In genomic region chr5:141822134-141822533, GRCh38 we compare ENCODE assay signal across 11 cellular contexts. TPM values are rescaled to one million over a fixed set of nuclear protein-coding genes. Genes with fewer than 3 reads are reported as not detected.
DNase-seq lines count a peak whose midpoint lies in the region; ATAC-seq and TF ChIP-seq lines count a peak whose summit lies in the region.
"Had no signal": no experiment of that assay in that cellular context is flagged by ENCODE, and none has a peak within 500 bp of the region (broad histone marks: within the 10 kb centered on the region; RNA-seq: fewer than 3 reads in every experiment).

No MANE protein-coding gene starts in this region.

- H3K4me2 ChIP-seq in H9 (ENCODE audit: insufficient read depth, insufficient read length, low read length) = no peak overlapping the region

- no peak overlapping the region for H3K9ac ChIP-seq in H9 (ENCODE audit: extremely low read depth, insufficient read length, low read length)
- H3K9ac ChIP-seq in stomach smooth muscle (ENCODE audit: low read length in 2 of 2) = no peak overlapping the region

- H3K4ac ChIP-seq in H9 (ENCODE audit: low read depth, low read length) = no peak overlapping the region

- H3K27ac ChIP-seq in H9 (ENCODE audit: insufficient read length, low read depth, low read length) = no peak overlapping the region
- H3K27ac ChIP-seq in angular gyrus (ENCODE audit: low read depth, low read length) = peak overlapping the region; percentile 68
- H3K27ac ChIP-seq in left ventricle myocardium inferior (replicated peaks) = peak overlapping the region; percentile 77
- H3K27ac ChIP-seq in stomach smooth muscle (ENCODE audit: low read length) = peak overlapping the region; percentile 31
- no peak overlapping the region for H3K27ac ChIP-seq in ovary

- H3K4me1 ChIP-seq in H9 (ENCODE audit: insufficient read depth, low read length) = peaks cover 3% of the 10 kb centered on the region; the same call in 1 of the 2 replicates
- H3K4me1 ChIP-seq in left ventricle myocardium inferior = peaks cover 44% of the 10 kb centered on the region
- H3K4me1 ChIP-seq in stomach smooth muscle (ENCODE audit: control insufficient read depth, insufficient read depth, low read length) = no peaks in the 10 kb centered on the region
- no peaks in the 10 kb centered on the region for H3K4me1 ChIP-seq in ovary (ENCODE audit: insufficient read depth)

- intact Hi-C loops in left ventricle myocardium inferior (cut with micrococcal nuclease) (no loop called here), ovary (cut with DNase I) (loop anchor here in 1 of 4 donors (5.0 kb wide), 1 partner anchor 55 kb away; the partner anchor contains the start of gene PCDH1)

- no peak overlapping the region for H3K23ac ChIP-seq in H9 (ENCODE audit: insufficient read length, low read depth, low read length)

- no peaks in the 10 kb centered on the region for H3K23me2 ChIP-seq in H9 (ENCODE audit: insufficient read length, low read depth, low read length, poor library complexity, severe bottlenecking)

- no peak for ATAC-seq in GM21737 (IDR thresholded peaks at IDR 0.05; ENCODE audit: unreplicated experiment)
- ATAC-seq in T-cell (replicated peaks in 1 of 4) = no peak
- no peak for ATAC-seq in HG03565 (IDR thresholded peaks at IDR 0.05; ENCODE audit: unreplicated experiment)

- H2AFZ ChIP-seq in H9 (ENCODE audit: low read length) = no peak overlapping the region

- H3K27me3 Mint-ChIP-seq in H9 (ENCODE audit: low read depth) (no peaks in the 10 kb centered on the region; the same call in 1 of the 2 replicates), T-cell (peaks cover 12 to 27% of the 10 kb centered on the region in 2 donors)

- CTCF ChIA-PET in T-cell (lab: Charles Lee) = no interaction called here

- no peak for TF ChIP-seq POLR2A in ovary (IDR thresholded peaks at IDR 0.05)

- peaks cover 69 to 82% of the 10 kb centered on the region in 2 experiments for H3K4me1 Mint-ChIP-seq in H9
- H3K4me1 Mint-ChIP-seq in T-cell = no peaks in the 10 kb centered on the region

- no peak overlapping the region for H3T11ph ChIP-seq in H9 (ENCODE audit: low read length)

- peak overlapping the region in 1 of 3 experiments; percentile 36; a peak in 3 of 7 replicates for H3K27ac Mint-ChIP-seq in H9
- no peak overlapping the region for H3K27ac Mint-ChIP-seq in T-cell

- H2BK120ac ChIP-seq in H9 (ENCODE audit: low read depth, low read length, poor library complexity, severe bottlenecking) = no peak overlapping the region

- no peak for TF ChIP-seq EP300 in ovary (IDR thresholded peaks at IDR 0.05)

- WGBS in H9 (ENCODE audit: extremely low coverage, insufficient read length, low lambda C conversion rate) = no CpG with 5 or more reads among the region's 2 CpGs
- WGBS in ovary, 3 donors = 13 to 22% (median 14%) methylated on average over 2 of the region's 2 CpGs

- H3K4me3 Mint-ChIP-seq in H9 (no peak overlapping the region), T-cell (no peak overlapping the region)

- DNase-seq in H9 (no peak), left ventricle myocardium inferior (peak; percentile 35), T-cell (no peak), ovary (no peak)
- DNase-seq: effector CD4-positive, alpha-beta T cell; SHP77 treated with DMSO at 0.1 percent for 48 hours; stimulated activated CD4-positive, alpha-beta T cell treated with anti-CD3 and anti-CD28 coated beads, Interleukin-2, amount 100 ng/mL, for 24 hours had no signal

- no peak overlapping the region for H3K14ac ChIP-seq in H9 (ENCODE audit: insufficient read depth, low read length)

- peak overlapping the region; percentile 59 for H2BK12ac ChIP-seq in H9 (ENCODE audit: insufficient read length, low read depth, low read length)

- no peak overlapping the region for H3K18ac ChIP-seq in H9 (ENCODE audit: insufficient read length, low read depth, low read length)

- H4K91ac ChIP-seq in H9 (ENCODE audit: insufficient read length, low read depth, low read length) = no peak overlapping the region

- no peaks in the 10 kb centered on the region for H3K27me3 ChIP-seq in H9 (ENCODE audit: insufficient read depth, low read length)
- peaks cover 52% of the 10 kb centered on the region for H3K27me3 ChIP-seq in left ventricle myocardium inferior (ENCODE audit: low read depth)
- peaks cover 11 to 13% of the 10 kb centered on the region in 2 donors for H3K27me3 ChIP-seq in stomach smooth muscle (ENCODE audit: control insufficient read depth in 1 of 2, insufficient read depth in 2 of 2, low read length in 2 of 2)
- H3K27me3 ChIP-seq in ovary = no peaks in the 10 kb centered on the region

- no peak overlapping the region for H2BK15ac ChIP-seq in H9 (ENCODE audit: low read depth, low read length)

- no peak overlapping the region for H4K8ac ChIP-seq in H9 (replicated peaks; ENCODE audit: insufficient read length, low read depth, low read length)

- TF ChIP-seq CTCF in H9 (conservative IDR thresholded peaks at IDR 0.05) (no peak), left ventricle myocardium inferior (IDR thresholded peaks at IDR 0.05; ENCODE audit: borderline replicate concordance) (no peak), ovary (IDR thresholded peaks at IDR 0.05) (no peak)

- no peaks in the 10 kb centered on the region for H3K9me3 ChIP-seq in H9 (ENCODE audit: control insufficient read depth, low read depth, low read length)
- no peaks in the 10 kb centered on the region for H3K9me3 ChIP-seq in left ventricle myocardium inferior (replicated peaks)
- H3K9me3 ChIP-seq in stomach smooth muscle (ENCODE audit: control insufficient read depth in 2 of 2, low read length in 2 of 2) = no peaks in the 10 kb centered on the region
- no peaks in the 10 kb centered on the region for H3K9me3 ChIP-seq in ovary

- H3K9me3 Mint-ChIP-seq in H9 (no peaks in the 10 kb centered on the region), T-cell (no peaks in the 10 kb centered on the region)

- H2BK5ac ChIP-seq in H9 (ENCODE audit: insufficient read length, low read length) = no peak overlapping the region

- H3K56ac ChIP-seq in H9 (ENCODE audit: insufficient read length, low read depth, low read length) = no peak overlapping the region

- no peak overlapping the region for H2BK20ac ChIP-seq in H9 (ENCODE audit: low read depth, low read length, poor library complexity, severe bottlenecking)

- H4K20me1 ChIP-seq in H9 (ENCODE audit: control insufficient read depth, insufficient read depth, insufficient read length) = no peaks in the 10 kb centered on the region

- H3K4me3 ChIP-seq in left ventricle myocardium inferior = no peak overlapping the region
- no peak overlapping the region for H3K4me3 ChIP-seq in stomach smooth muscle (ENCODE audit: low read length in 2 of 2)
- no peak overlapping the region for H3K4me3 ChIP-seq in ovary

- H4K5ac ChIP-seq in H9 (ENCODE audit: insufficient read length, low read depth, low read length) = no peak overlapping the region

- no peaks in the 10 kb centered on the region for H3K79me2 ChIP-seq in H9 (ENCODE audit: insufficient read depth, low read length)

- H2AK5ac ChIP-seq in H9 (ENCODE audit: insufficient read length, low read length) = no peak overlapping the region

- H3K36me3 ChIP-seq in left ventricle myocardium inferior = peaks cover 4% of the 10 kb centered on the region
- no peaks in the 10 kb centered on the region for H3K36me3 ChIP-seq in stomach smooth muscle (ENCODE audit: control insufficient read depth in 2 of 2, insufficient read depth in 2 of 2, low read length in 2 of 2)
- no peaks in the 10 kb centered on the region for H3K36me3 ChIP-seq in ovary

- POLR2A ChIA-PET in T-cell (lab: Charles Lee) = interaction anchor here in 1 of 2 donors (0.7 kb wide), 1 partner anchor 535 kb away, joined by 3 read pairs; no protein-coding TSS in a partner anchor

- H3K79me1 ChIP-seq in H9 (ENCODE audit: insufficient read depth, low read depth, low read length, poor library complexity, severe bottlenecking) = no peaks in the 10 kb centered on the region

- H3K36me3 Mint-ChIP-seq in H9 (ENCODE audit: insufficient read depth in 1 of 3, low read depth in 3 of 3) (peaks cover 0 to 8% (median 0%) of the 10 kb centered on the region in 3 experiments; a peak in 3 of 7 replicates), T-cell (no peaks in the 10 kb centered on the region)

RNA-seq across cellular contexts. Expression of gene PCDH1, which starts 56.1 kb away (rescaled TPM):
- 127 and 131 TPM in 2 replicates for total RNA-seq in H9 (2021)
- 16.1 TPM for total RNA-seq in left ventricle myocardium inferior
- 1 to 10 TPM in 2 of 5 donors, under 1 TPM in 3; 0.23 to 3.0 (median 0.82) TPM for total RNA-seq in T-cell
- total RNA-seq in ovary = 10 to 100 TPM in 2 of 7 donors, 1 to 10 TPM in 5; 3.2 to 13.8 (median 8.8) TPM
- polyA plus RNA-seq in ovary = 1 to 10 TPM; 4.1 to 7.0 TPM

Comparison
In these comparisons a context has a peak if more than half of its experiments do, and no peak if none do; other contexts are left out.
1. H3K27ac ChIP-seq: peak in angular gyrus (single experiment), left ventricle myocardium inferior (single experiment) and stomach smooth muscle (single experiment); none in H9 (single experiment) and ovary (0 of 2).